In the genomic region with DNA sequence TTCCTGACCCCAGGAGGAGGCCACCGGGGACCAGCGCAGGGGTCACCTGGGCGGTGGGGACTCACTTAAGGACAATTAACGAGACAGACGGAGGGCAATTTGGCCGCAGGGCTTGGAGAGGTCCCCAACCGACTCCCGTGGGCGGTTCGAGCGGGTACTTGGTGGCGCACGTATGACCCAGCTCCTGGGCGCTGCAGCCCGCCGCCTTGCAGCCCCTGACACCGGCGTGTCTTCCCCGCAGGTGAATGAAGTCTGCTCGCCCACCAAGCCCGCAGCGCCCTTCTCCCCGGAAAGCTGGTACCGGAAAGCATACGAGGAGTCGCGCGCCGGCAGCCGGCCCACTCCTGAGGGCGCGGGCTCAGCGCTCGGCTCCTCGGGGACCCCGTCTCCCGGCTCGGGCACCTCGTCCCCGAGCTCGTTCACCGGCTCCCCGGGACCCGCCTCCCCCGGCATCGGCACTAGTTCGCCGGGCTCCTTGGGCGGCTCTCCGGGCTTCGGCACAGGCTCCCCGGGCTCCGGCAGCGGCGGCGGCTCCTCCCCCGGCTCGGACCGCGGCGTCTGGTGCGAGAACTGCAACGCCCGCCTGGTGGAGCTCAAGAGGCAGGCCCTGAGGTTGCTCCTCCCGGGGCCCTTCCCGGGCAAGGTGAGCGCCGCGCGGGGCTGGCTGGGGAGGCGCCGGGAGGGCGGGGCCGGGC, we compare ENCODE assay signal across 8 cellular contexts.
A peak's percentile ranks its signal among the peaks of the same experiment; 100 is the strongest.
DNase-seq lines count a peak whose midpoint lies in the region; ATAC-seq lines count a peak whose summit lies in the region.

No MANE protein-coding gene starts in this region.

- H3K36me3 ChIP-seq in effector memory CD4-positive, alpha-beta T cell (ENCODE audit: control insufficient read depth, insufficient read depth, low read length): no peaks in the 10 kb centered on the region

- no peak overlapping the region for H3K27ac Mint-ChIP-seq in memory B cell

- DNase-seq in CD1c-positive myeloid dendritic cell (ENCODE audit: extremely low spot score): peak; percentile 80
- DNase-seq in NCI-H774 (lab: John Stamatoyannopoulos, UW): peak; percentile 93
- DNase-seq in activated CD8-positive, alpha-beta memory T cell treated with anti-CD3 and anti-CD28 coated beads for 1 hour (ENCODE audit: extremely low read depth in 1 of 2, low read depth in 1 of 2): peak; percentile 44 to 47
- peak; percentile 36 to 44 (median 38) for DNase-seq in effector memory CD4-positive, alpha-beta T cell
- peak; percentile 75 to 85 for DNase-seq in memory B cell (ENCODE audit: low spot score in 2 of 2)
- peak; percentile 72 to 84 (median 77) for DNase-seq in stimulated activated CD4-positive, alpha-beta T cell treated with anti-CD3 and anti-CD28 coated beads, TNF-alpha, amount 100 ng/mL, for 48 hours (ENCODE audit: low read depth in 3 of 3)

- no peak overlapping the region for H3K27ac ChIP-seq in effector memory CD4-positive, alpha-beta T cell (ENCODE audit: insufficient read depth, low read length, poor library complexity, severe bottlenecking)

- peaks cover 32% of the 10 kb centered on the region for H3K4me1 ChIP-seq in effector memory CD4-positive, alpha-beta T cell (ENCODE audit: control insufficient read depth, insufficient read depth, low read length, poor library complexity, severe bottlenecking)

- ATAC-seq in GM19452 (IDR thresholded peaks at IDR 0.05; ENCODE audit: unreplicated experiment): peak; percentile 82
- ATAC-seq in HG03558 (IDR thresholded peaks at IDR 0.05; ENCODE audit: extremely low read depth, unreplicated experiment): peak; percentile 89
- peak; percentile 83 for ATAC-seq in memory B cell (ENCODE audit: low read depth)

- H3K36me3 Mint-ChIP-seq in memory B cell: peaks cover 3% of the 10 kb centered on the region

- H3K4me3 ChIP-seq in effector memory CD4-positive, alpha-beta T cell (ENCODE audit: insufficient read depth, low read depth, low read length, poor library complexity, severe bottlenecking): peak overlapping the region; percentile 59

- H3K4me3 Mint-ChIP-seq in memory B cell: peak overlapping the region; percentile 79

- H3K4me1 Mint-ChIP-seq in memory B cell: peaks cover 16% of the 10 kb centered on the region

- H3K27me3 ChIP-seq in effector memory CD4-positive, alpha-beta T cell (replicated peaks; ENCODE audit: control insufficient read depth, insufficient read depth, low read length, poor library complexity, severe bottlenecking): peaks cover 14% of the 10 kb centered on the region

- peaks cover 17% of the 10 kb centered on the region for H3K27me3 Mint-ChIP-seq in memory B cell

- H3K9me3 Mint-ChIP-seq in memory B cell: peaks cover 5% of the 10 kb centered on the region

- H3K9me3 ChIP-seq in effector memory CD4-positive, alpha-beta T cell (ENCODE audit: control insufficient read depth, low read length): no peaks in the 10 kb centered on the region

Comparison
In these comparisons a context has a peak if more than half of its experiments do, and no peak if none do; other contexts are left out.
1. DNase-seq: peak in every context shown above with its lines; median percentile 93 in NCI-H774; 80 in CD1c-positive myeloid dendritic cell; 80 in memory B cell; 77 in stimulated activated CD4-positive, alpha-beta T cell treated with anti-CD3 and anti-CD28 coated beads, TNF-alpha, amount 100 ng/mL, for 48 hours; 46 in activated CD8-positive, alpha-beta memory T cell treated with anti-CD3 and anti-CD28 coated beads for 1 hour; 38 in effector memory CD4-positive, alpha-beta T cell.